In the genomic region with DNA sequence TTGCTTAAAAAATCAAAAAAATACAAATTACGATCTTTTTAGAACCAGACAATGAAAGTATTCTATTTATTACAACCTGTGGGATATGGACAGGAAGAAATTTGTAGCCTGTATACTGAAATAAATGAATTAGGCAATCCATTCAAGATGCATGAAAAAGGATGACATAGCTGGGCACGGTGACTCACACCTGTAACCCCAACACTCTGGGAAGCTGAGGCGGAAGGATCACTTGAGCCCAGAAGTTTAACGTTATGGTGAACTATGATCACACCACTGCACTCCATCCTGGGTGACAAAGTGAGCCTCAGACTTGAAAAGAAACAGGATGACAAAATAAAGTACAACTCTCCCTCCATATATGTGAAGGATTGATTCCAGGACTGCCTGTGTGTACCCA, we compare ENCODE assay signal across 29 cellular contexts.
DNase-seq lines count a peak whose midpoint lies in the region; ATAC-seq, FAIRE-seq and TF ChIP-seq lines count a peak whose summit lies in the region.
"Had no signal": no experiment of that assay in that cellular context is flagged by ENCODE, and none has a peak within 500 bp of the region (broad histone marks: within the 10 kb centered on the region; RNA-seq: fewer than 3 reads in every experiment).

No MANE protein-coding gene starts in this region.

- H4K20me1 ChIP-seq in astrocyte (ENCODE audit: insufficient read depth, low read length) = no peaks in the 10 kb centered on the region

- H3K4me2 ChIP-seq in astrocyte (ENCODE audit: low read length) = no peak overlapping the region

- DNase-seq in activated CD8-positive, alpha-beta T cell treated with anti-CD3 and anti-CD28 coated beads for 36 hours = no peak
- DNase-seq in activated CD8-positive, alpha-beta T cell treated with anti-CD3 and anti-CD28 coated beads, Interleukin-2, amount 10 ng/mL, durations not matched to agents 7 days and 5 days = no peak
- DNase-seq in astrocyte (ENCODE audit: low read depth) (peak; percentile 38), right atrium auricular region (ENCODE audit: low spot score) (no peak), COLO829 (ENCODE audit: low spot score) (no peak), lower lobe of right lung (no peak), cerebellum (ENCODE audit: low spot score) (no peak)
- DNase-seq: activated effector memory CD4-positive, alpha-beta T cell treated with anti-CD3 and anti-CD28 coated beads, Interleukin-2, amount 50 U/mL, for 16 hours; activated naive CD8-positive, alpha-beta T cell treated with anti-CD3 and anti-CD28 coated beads, Interleukin-2, amount 10 ng/mL, durations not matched to agents 7 days and 5 days; activated T-cell treated with anti-CD3 and anti-CD28 coated beads for 4 hours; CD4-positive, alpha-beta T cell; effector CD4-positive, alpha-beta T cell; HFFc6; islet precursor cell; left ventricle myocardium inferior; naive B cell; NCI-H1417 treated with DMSO at 0.1 percent for 48 hours; NCI-H2081 treated with DMSO at 0.1 percent for 48 hours; NCI-H345; Peyer's patch; stimulated activated naive CD4-positive, alpha-beta T cell treated with Interleukin-2 at 50 U/mL for 16 hours had no signal

- no peak overlapping the region for H3K9ac ChIP-seq in astrocyte (ENCODE audit: low read length)

- no peaks in the 10 kb centered on the region for H3K4me1 Mint-ChIP-seq in activated CD8-positive, alpha-beta T cell treated with anti-CD3 and anti-CD28 coated beads for 36 hours (ENCODE audit: low read depth)
- H3K4me1 Mint-ChIP-seq in activated CD8-positive, alpha-beta T cell treated with anti-CD3 and anti-CD28 coated beads, Interleukin-2, amount 10 ng/mL, durations not matched to agents 7 days and 5 days (ENCODE audit: low read depth) = no peaks in the 10 kb centered on the region
- H3K4me1 Mint-ChIP-seq in astrocyte (ENCODE audit: low read depth, unreplicated experiment) = peaks cover 3% of the 10 kb centered on the region
- H3K4me1 Mint-ChIP-seq: activated naive CD8-positive, alpha-beta T cell treated with anti-CD3 and anti-CD28 coated beads, Interleukin-2, amount 10 ng/mL, durations not matched to agents 7 days and 5 days; brain had no signal

- CTCF ChIA-PET in activated CD8-positive, alpha-beta T cell treated with anti-CD3 and anti-CD28 coated beads for 36 hours (lab: Charles Lee) = no interaction called here
- CTCF ChIA-PET in activated CD8-positive, alpha-beta T cell treated with anti-CD3 and anti-CD28 coated beads, Interleukin-2, amount 10 ng/mL, durations not matched to agents 7 days and 5 days (lab: Charles Lee) = no interaction called here

- peak; percentile 39 for ATAC-seq in activated CD8-positive, alpha-beta T cell treated with anti-CD3 and anti-CD28 coated beads for 36 hours
- ATAC-seq in activated CD8-positive, alpha-beta T cell treated with anti-CD3 and anti-CD28 coated beads, Interleukin-2, amount 10 ng/mL, durations not matched to agents 7 days and 5 days = no peak
- ATAC-seq in HG02884 (IDR thresholded peaks at IDR 0.05; ENCODE audit: unreplicated experiment) (peak; percentile 23), lower lobe of right lung (no peak)
- ATAC-seq: activated CD4-positive, CD25-positive, alpha-beta regulatory T cell treated with anti-CD3 and anti-CD28 coated beads, Interleukin-2, amount 50 U/mL, for 24 hours had no signal

- no peak overlapping the region for H3K27ac Mint-ChIP-seq in activated CD8-positive, alpha-beta T cell treated with anti-CD3 and anti-CD28 coated beads for 36 hours
- H3K27ac Mint-ChIP-seq in activated CD8-positive, alpha-beta T cell treated with anti-CD3 and anti-CD28 coated beads, Interleukin-2, amount 10 ng/mL, durations not matched to agents 7 days and 5 days = no peak overlapping the region
- no peak overlapping the region for H3K27ac Mint-ChIP-seq in astrocyte (ENCODE audit: unreplicated experiment)
- H3K27ac Mint-ChIP-seq: activated naive CD8-positive, alpha-beta T cell treated with anti-CD3 and anti-CD28 coated beads, Interleukin-2, amount 10 ng/mL, durations not matched to agents 7 days and 5 days; brain; CD4-positive, alpha-beta T cell; HFFc6; IgD-negative memory B cell had no signal

- intact Hi-C loops in activated CD8-positive, alpha-beta T cell treated with anti-CD3 and anti-CD28 coated beads for 36 hours (cut with micrococcal nuclease) = no loop called here
- intact Hi-C loops in lower lobe of right lung (cut with DNase I) = no loop called here

- H3K36me3 ChIP-seq in astrocyte (ENCODE audit: insufficient read depth, low read length) (no peaks in the 10 kb centered on the region), right atrium auricular region (peaks cover 9% of the 10 kb centered on the region), lower lobe of right lung (no peaks in the 10 kb centered on the region)
- H3K36me3 ChIP-seq: neutrophil, Peyer's patch had no signal

- H3K4me3 ChIP-seq in astrocyte (ENCODE audit: insufficient read depth, low read depth, low read length) = no peak overlapping the region
- H3K4me3 ChIP-seq in right atrium auricular region = no peak overlapping the region
- H3K4me3 ChIP-seq in lower lobe of right lung = no peak overlapping the region
- H3K4me3 ChIP-seq: left ventricle myocardium inferior, Peyer's patch, SJSA1 had no signal

- no peaks in the 10 kb centered on the region for H3K79me2 ChIP-seq in astrocyte (ENCODE audit: insufficient read depth, low read length)

- H3K9me3 ChIP-seq in astrocyte (ENCODE audit: insufficient read depth, low read depth, low read length) (no peaks in the 10 kb centered on the region), right atrium auricular region (no peaks in the 10 kb centered on the region), lower lobe of right lung (no peaks in the 10 kb centered on the region)
- H3K9me3 ChIP-seq: neutrophil, Peyer's patch, SJSA1 had no signal

- FAIRE-seq in astrocyte (lab: Jason Lieb, UNC) = no peak
- FAIRE-seq: urothelium cell line had no signal

- no peaks in the 10 kb centered on the region for H3K27me3 Mint-ChIP-seq in activated CD8-positive, alpha-beta T cell treated with anti-CD3 and anti-CD28 coated beads for 36 hours
- peaks cover 2% of the 10 kb centered on the region for H3K27me3 Mint-ChIP-seq in activated CD8-positive, alpha-beta T cell treated with anti-CD3 and anti-CD28 coated beads, Interleukin-2, amount 10 ng/mL, durations not matched to agents 7 days and 5 days (ENCODE audit: low read depth)
- no peaks in the 10 kb centered on the region for H3K27me3 Mint-ChIP-seq in astrocyte (ENCODE audit: low read depth, unreplicated experiment)
- H3K27me3 Mint-ChIP-seq: CD4-positive, alpha-beta T cell had no signal

- no peaks in the 10 kb centered on the region for H3K4me1 ChIP-seq in astrocyte (ENCODE audit: insufficient read depth, low read length)
- no peaks in the 10 kb centered on the region for H3K4me1 ChIP-seq in right atrium auricular region
- H3K4me1 ChIP-seq in lower lobe of right lung = no peaks in the 10 kb centered on the region
- H3K4me1 ChIP-seq: left ventricle myocardium inferior, Peyer's patch, SJSA1 had no signal

- no peak overlapping the region for H3K4me3 Mint-ChIP-seq in activated CD8-positive, alpha-beta T cell treated with anti-CD3 and anti-CD28 coated beads for 36 hours
- H3K4me3 Mint-ChIP-seq in activated CD8-positive, alpha-beta T cell treated with anti-CD3 and anti-CD28 coated beads, Interleukin-2, amount 10 ng/mL, durations not matched to agents 7 days and 5 days = no peak overlapping the region
- no peak overlapping the region for H3K4me3 Mint-ChIP-seq in astrocyte (ENCODE audit: unreplicated experiment)
- H3K4me3 Mint-ChIP-seq: activated naive CD8-positive, alpha-beta T cell treated with anti-CD3 and anti-CD28 coated beads, Interleukin-2, amount 10 ng/mL, durations not matched to agents 7 days and 5 days; brain; CD4-positive, alpha-beta T cell; HFFc6; IgD-negative memory B cell; naive B cell had no signal

- no peak overlapping the region for H2AFZ ChIP-seq in astrocyte (ENCODE audit: low read depth, low read length)

- peaks cover 4% of the 10 kb centered on the region for H3K36me3 Mint-ChIP-seq in activated CD8-positive, alpha-beta T cell treated with anti-CD3 and anti-CD28 coated beads for 36 hours (ENCODE audit: low read depth)
- peaks cover 2% of the 10 kb centered on the region for H3K36me3 Mint-ChIP-seq in activated CD8-positive, alpha-beta T cell treated with anti-CD3 and anti-CD28 coated beads, Interleukin-2, amount 10 ng/mL, durations not matched to agents 7 days and 5 days (ENCODE audit: low read depth)
- peaks cover 23% of the 10 kb centered on the region for H3K36me3 Mint-ChIP-seq in astrocyte (ENCODE audit: low read depth, unreplicated experiment)
- H3K36me3 Mint-ChIP-seq: IgD-negative memory B cell had no signal

- no peaks in the 10 kb centered on the region for H3K27me3 ChIP-seq in astrocyte (ENCODE audit: insufficient read depth, low read length)
- H3K27me3 ChIP-seq in right atrium auricular region = no peaks in the 10 kb centered on the region
- no peaks in the 10 kb centered on the region for H3K27me3 ChIP-seq in lower lobe of right lung (ENCODE audit: low read depth)
- H3K27me3 ChIP-seq: neutrophil, Peyer's patch, SJSA1 had no signal

- POLR2A ChIA-PET in activated CD8-positive, alpha-beta T cell treated with anti-CD3 and anti-CD28 coated beads for 36 hours (lab: Charles Lee) = no interaction called here
- POLR2A ChIA-PET in activated CD8-positive, alpha-beta T cell treated with anti-CD3 and anti-CD28 coated beads, Interleukin-2, amount 10 ng/mL, durations not matched to agents 7 days and 5 days (lab: Charles Lee) = no interaction called here

- H3K9me3 Mint-ChIP-seq in activated CD8-positive, alpha-beta T cell treated with anti-CD3 and anti-CD28 coated beads for 36 hours = peaks cover under 1% of the 10 kb centered on the region
- no peaks in the 10 kb centered on the region for H3K9me3 Mint-ChIP-seq in activated CD8-positive, alpha-beta T cell treated with anti-CD3 and anti-CD28 coated beads, Interleukin-2, amount 10 ng/mL, durations not matched to agents 7 days and 5 days (ENCODE audit: insufficient read depth)
- H3K9me3 Mint-ChIP-seq in astrocyte (ENCODE audit: unreplicated experiment) = peaks cover 18% of the 10 kb centered on the region

- no peak for TF ChIP-seq CTCF in activated CD8-positive, alpha-beta T cell treated with anti-CD3 and anti-CD28 coated beads for 36 hours (IDR thresholded peaks at IDR 0.05)
- TF ChIP-seq CTCF in astrocyte (IDR thresholded peaks at IDR 0.05; ENCODE audit: insufficient read depth, low read depth, low read length) (no peak), right atrium auricular region (IDR thresholded peaks at IDR 0.05) (no peak), lower lobe of right lung (IDR thresholded peaks at IDR 0.05) (no peak)

- H3K27ac ChIP-seq in astrocyte (ENCODE audit: low read depth, low read length) (no peak overlapping the region), right atrium auricular region (no peak overlapping the region), lower lobe of right lung (no peak overlapping the region)
- H3K27ac ChIP-seq: epithelial cell of prostate, left ventricle myocardium inferior, neutrophil, Peyer's patch, SJSA1 had no signal

Comparison
In these comparisons a context has a peak if more than half of its experiments do, and no peak if none do; other contexts are left out.
1. ATAC-seq: peak in activated CD8-positive, alpha-beta T cell treated with anti-CD3 and anti-CD28 coated beads for 36 hours (single experiment) and HG02884 (single experiment); none in activated CD8-positive, alpha-beta T cell treated with anti-CD3 and anti-CD28 coated beads, Interleukin-2, amount 10 ng/mL, durations not matched to agents 7 days and 5 days (single experiment) and lower lobe of right lung (0 of 2).